ENCODE assay signal across 25 cellular contexts in genomic region chr17:27949304-27949703, GRCh38.
"Had no signal": no experiment of that assay in that cellular context is flagged by ENCODE, and none has a peak within 500 bp of the region (broad histone marks: within the 10 kb centered on the region; RNA-seq: fewer than 3 reads in every experiment).

No MANE protein-coding gene starts in this region.

- H3K27ac Mint-ChIP-seq: immature natural killer cell; naive thymus-derived CD8-positive, alpha-beta T cell; nephron progenitor cell; stimulated activated effector memory CD8-positive, alpha-beta T cell treated with anti-CD3 and anti-CD28 coated beads, Interleukin-12 subunit alpha, Interleukin-12 subunit beta, amount 100 ng/mL, for 72 hours; type B pancreatic cell had no signal

- H3K9me3 ChIP-seq: left ventricle myocardium inferior, lower lobe of right lung, ovary, psoas muscle, testis, tibial artery had no signal

- H3K36me3 Mint-ChIP-seq: immature natural killer cell; naive thymus-derived CD8-positive, alpha-beta T cell; stimulated activated effector memory CD8-positive, alpha-beta T cell treated with anti-CD3 and anti-CD28 coated beads, Interleukin-12 subunit alpha, Interleukin-12 subunit beta, amount 100 ng/mL, for 72 hours; type B pancreatic cell had no signal

- H3K9me3 Mint-ChIP-seq: immature natural killer cell; naive thymus-derived CD8-positive, alpha-beta T cell; nephron progenitor cell; stimulated activated effector memory CD8-positive, alpha-beta T cell treated with anti-CD3 and anti-CD28 coated beads, Interleukin-12 subunit alpha, Interleukin-12 subunit beta, amount 100 ng/mL, for 72 hours; type B pancreatic cell had no signal

- FAIRE-seq: frontal cortex had no signal

- H3K4me3 ChIP-seq: left ventricle myocardium inferior, lower lobe of right lung, ovary, psoas muscle, testis, tibial artery had no signal

- H3K27ac ChIP-seq: epithelial cell of prostate, left ventricle myocardium inferior, lower lobe of right lung, ovary, psoas muscle, testis, tibial artery had no signal

- H3K4me1 ChIP-seq: lower lobe of right lung, psoas muscle, testis, tibial artery had no signal

- H3K27me3 ChIP-seq: ovary, testis had no signal

- ATAC-seq: left colon; lower lobe of right lung; naive thymus-derived CD8-positive, alpha-beta T cell; psoas muscle; right cardiac atrium; stimulated activated effector memory CD8-positive, alpha-beta T cell treated with anti-CD3 and anti-CD28 coated beads, Interleukin-12 subunit alpha, Interleukin-12 subunit beta, amount 100 ng/mL, for 72 hours; stimulated activated naive CD8-positive, alpha-beta T cell treated with anti-CD3 and anti-CD28 coated beads, Interleukin-15, Interleukin-2, amounts not matched to agents 100 U/mL and 50 U/mL, for 24 hours had no signal

- DNase-seq: cerebellar nuclear complex; cortex of kidney; hypothalamus; immature natural killer cell; islet precursor cell; kidney glomerular epithelial cell; left colon; left ventricle myocardium inferior; lower lobe of right lung; naive thymus-derived CD8-positive, alpha-beta T cell; nephron progenitor cell; occipital lobe; ovary; psoas muscle; right cardiac atrium; stimulated activated CD4-positive, alpha-beta T cell treated with anti-CD3 and anti-CD28 coated beads, Interleukin-2, amount 100 ng/mL, for 24 hours; stimulated activated CD4-positive, alpha-beta T cell treated with anti-CD3 and anti-CD28 coated beads, Interleukin-4, amount 100 ng/mL, for 24 hours; stimulated activated naive CD8-positive, alpha-beta T cell treated with anti-CD3 and anti-CD28 coated beads, Interleukin-15, Interleukin-2, amounts not matched to agents 100 U/mL and 50 U/mL, for 24 hours; substantia nigra; testis; tibial artery had no signal

- H3K4me3 Mint-ChIP-seq: immature natural killer cell; naive thymus-derived CD8-positive, alpha-beta T cell; nephron progenitor cell; stimulated activated effector memory CD8-positive, alpha-beta T cell treated with anti-CD3 and anti-CD28 coated beads, Interleukin-12 subunit alpha, Interleukin-12 subunit beta, amount 100 ng/mL, for 72 hours; type B pancreatic cell had no signal

- H3K36me3 ChIP-seq: left ventricle myocardium inferior, lower lobe of right lung, ovary, tibial artery had no signal

- H3K4me1 Mint-ChIP-seq: immature natural killer cell; naive thymus-derived CD8-positive, alpha-beta T cell; stimulated activated effector memory CD8-positive, alpha-beta T cell treated with anti-CD3 and anti-CD28 coated beads, Interleukin-12 subunit alpha, Interleukin-12 subunit beta, amount 100 ng/mL, for 72 hours had no signal
